Comparison of ENCODE assay signal across 17 cellular contexts in the genomic region with DNA sequence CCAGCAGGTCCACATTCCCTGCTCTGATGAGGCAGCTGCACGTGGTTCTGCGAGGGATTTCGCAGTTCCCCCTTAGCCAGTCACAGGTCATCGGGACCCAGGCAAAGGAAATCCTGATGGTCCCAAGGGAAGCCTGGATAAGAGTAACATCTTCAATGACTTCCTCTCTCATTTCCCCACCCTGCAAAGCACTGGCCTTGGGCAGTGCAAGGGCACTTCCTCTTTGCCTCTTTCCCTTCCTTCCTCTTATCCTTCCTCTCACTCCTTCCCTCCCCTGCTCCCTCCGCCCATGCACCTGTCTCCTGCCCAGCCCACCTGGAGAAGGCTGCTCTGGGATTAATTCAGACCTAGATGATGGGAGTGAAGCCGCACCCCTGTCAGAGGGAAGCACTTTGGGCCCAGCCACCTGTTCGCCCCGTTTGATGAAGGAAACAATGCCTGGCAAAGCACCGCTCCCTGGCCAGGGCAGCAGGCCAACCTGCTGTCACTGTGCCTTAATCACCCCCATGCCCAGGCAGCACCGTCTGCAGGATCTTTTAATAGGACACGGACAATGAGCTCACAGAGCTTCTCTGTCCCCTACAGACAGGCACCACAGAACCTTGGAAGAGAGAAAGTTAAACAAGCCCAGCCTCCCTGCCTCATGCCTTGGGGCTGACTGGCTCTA.
DNase-seq lines count a peak whose midpoint lies in the region.
"Had no signal": no experiment of that assay in that cellular context is flagged by ENCODE, and none has a peak within 500 bp of the region (broad histone marks: within the 10 kb centered on the region; RNA-seq: fewer than 3 reads in every experiment).

No MANE protein-coding gene starts in this region.

- in situ Hi-C loops in KBM-7 (cut with MboI; ENCODE audit: low pct_unique_long_range_greater_than_20kb, low sequenced_read_pairs) = loop anchor here (25.0 kb wide), 1 partner anchor 245 kb away; no protein-coding TSS in a partner anchor

- peak; percentile 62 for DNase-seq in DMS153 (lab: John Stamatoyannopoulos, UW)
- peak; percentile 31 for DNase-seq in KBM-7
- DNase-seq in cerebellar cortex (ENCODE audit: low spot score) = peak; percentile 92
- DNase-seq in myocyte (ENCODE audit: low read depth) = peak; percentile 85
- DNase-seq in SHP77 (lab: John Stamatoyannopoulos, UW) = no peak
- DNase-seq in NCI-H226 = no peak
- DNase-seq in stimulated activated CD4-positive, alpha-beta T cell treated with anti-CD3 and anti-CD28 coated beads, Interleukin-12 subunit alpha, Interleukin-12 subunit beta, amount 100 ng/mL, for 4 hours = no peak
- DNase-seq: activated B cell treated with CpG ODN at 0.5 μM for 24 hours; activated CD8-positive, alpha-beta memory T cell treated with anti-CD3 and anti-CD28 coated beads, Interleukin-2, amount 10 ng/mL, durations not matched to agents 7 days and 5 days; activated gamma-delta T cell; cortex of kidney; erythroblast; islet precursor cell; Kasumi-1; NCI-H446; stimulated activated CD4-positive, alpha-beta T cell treated with anti-CD3 and anti-CD28 coated beads, Interleukin-15, amount 100 ng/mL, for 24 hours; T-cell had no signal

Comparison
In these comparisons a context has a peak if more than half of its experiments do, and no peak if none do; other contexts are left out.
1. DNase-seq: peak in DMS153 (single experiment), KBM-7 (single experiment), cerebellar cortex (single experiment) and myocyte (single experiment); none in SHP77 (0 of 2), NCI-H226 (single experiment) and stimulated activated CD4-positive, alpha-beta T cell treated with anti-CD3 and anti-CD28 coated beads, Interleukin-12 subunit alpha, Interleukin-12 subunit beta, amount 100 ng/mL, for 4 hours (single experiment).